ENCODE assay signal across 1 cellular context in genomic region chr12:46535907-46536306, GRCh38.
TF ChIP-seq lines count a peak whose summit lies in the region.

No MANE protein-coding gene starts in this region.

TF ChIP-seq in HepG2, 621 proteins besides CTCF, POLR2A, EP300 and RAD21:
- TF ChIP-seq, protein P1, sequence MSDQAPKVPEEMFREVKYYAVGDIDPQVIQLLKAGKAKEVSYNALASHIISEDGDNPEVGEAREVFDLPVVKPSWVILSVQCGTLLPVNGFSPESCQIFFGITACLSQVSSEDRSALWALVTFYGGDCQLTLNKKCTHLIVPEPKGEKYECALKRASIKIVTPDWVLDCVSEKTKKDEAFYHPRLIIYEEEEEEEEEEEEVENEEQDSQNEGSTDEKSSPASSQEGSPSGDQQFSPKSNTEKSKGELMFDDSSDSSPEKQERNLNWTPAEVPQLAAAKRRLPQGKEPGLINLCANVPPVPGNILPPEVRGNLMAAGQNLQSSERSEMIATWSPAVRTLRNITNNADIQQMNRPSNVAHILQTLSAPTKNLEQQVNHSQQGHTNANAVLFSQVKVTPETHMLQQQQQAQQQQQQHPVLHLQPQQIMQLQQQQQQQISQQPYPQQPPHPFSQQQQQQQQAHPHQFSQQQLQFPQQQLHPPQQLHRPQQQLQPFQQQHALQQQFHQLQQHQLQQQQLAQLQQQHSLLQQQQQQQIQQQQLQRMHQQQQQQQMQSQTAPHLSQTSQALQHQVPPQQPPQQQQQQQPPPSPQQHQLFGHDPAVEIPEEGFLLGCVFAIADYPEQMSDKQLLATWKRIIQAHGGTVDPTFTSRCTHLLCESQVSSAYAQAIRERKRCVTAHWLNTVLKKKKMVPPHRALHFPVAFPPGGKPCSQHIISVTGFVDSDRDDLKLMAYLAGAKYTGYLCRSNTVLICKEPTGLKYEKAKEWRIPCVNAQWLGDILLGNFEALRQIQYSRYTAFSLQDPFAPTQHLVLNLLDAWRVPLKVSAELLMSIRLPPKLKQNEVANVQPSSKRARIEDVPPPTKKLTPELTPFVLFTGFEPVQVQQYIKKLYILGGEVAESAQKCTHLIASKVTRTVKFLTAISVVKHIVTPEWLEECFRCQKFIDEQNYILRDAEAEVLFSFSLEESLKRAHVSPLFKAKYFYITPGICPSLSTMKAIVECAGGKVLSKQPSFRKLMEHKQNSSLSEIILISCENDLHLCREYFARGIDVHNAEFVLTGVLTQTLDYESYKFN (CRISPR knock-in tag; conservative IDR thresholded peaks at IDR 0.05) = 0 out of 2 replicates have a peak, but pooled peaks have one; percentile 16
- TF ChIP-seq MED1 (CRISPR knock-in tag; IDR thresholded peaks at IDR 0.05) (0 out of 2 replicates have a peak, but pooled peaks have one; percentile 29), FOXJ3 (CRISPR knock-in tag; IDR thresholded peaks at IDR 0.05; ENCODE audit: borderline replicate concordance) (no peak), CENPT (CRISPR knock-in tag; IDR thresholded peaks at IDR 0.05; ENCODE audit: low read depth) (no peak), GATAD2A (CRISPR knock-in tag; IDR thresholded peaks at IDR 0.05) (0 out of 2 replicates have a peak, but pooled peaks have one; percentile 24), PRDM4 (CRISPR knock-in tag; IDR thresholded peaks at IDR 0.05; ENCODE audit: borderline replicate concordance) (no peak), POLR2G (IDR thresholded peaks at IDR 0.05; ENCODE audit: low read depth, low read length) (no peak)
- TF ChIP-seq, protein P2, sequence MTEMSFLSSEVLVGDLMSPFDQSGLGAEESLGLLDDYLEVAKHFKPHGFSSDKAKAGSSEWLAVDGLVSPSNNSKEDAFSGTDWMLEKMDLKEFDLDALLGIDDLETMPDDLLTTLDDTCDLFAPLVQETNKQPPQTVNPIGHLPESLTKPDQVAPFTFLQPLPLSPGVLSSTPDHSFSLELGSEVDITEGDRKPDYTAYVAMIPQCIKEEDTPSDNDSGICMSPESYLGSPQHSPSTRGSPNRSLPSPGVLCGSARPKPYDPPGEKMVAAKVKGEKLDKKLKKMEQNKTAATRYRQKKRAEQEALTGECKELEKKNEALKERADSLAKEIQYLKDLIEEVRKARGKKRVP (CRISPR knock-in tag; IDR thresholded peaks at IDR 0.05) = no peak
- TF ChIP-seq, protein P3, sequence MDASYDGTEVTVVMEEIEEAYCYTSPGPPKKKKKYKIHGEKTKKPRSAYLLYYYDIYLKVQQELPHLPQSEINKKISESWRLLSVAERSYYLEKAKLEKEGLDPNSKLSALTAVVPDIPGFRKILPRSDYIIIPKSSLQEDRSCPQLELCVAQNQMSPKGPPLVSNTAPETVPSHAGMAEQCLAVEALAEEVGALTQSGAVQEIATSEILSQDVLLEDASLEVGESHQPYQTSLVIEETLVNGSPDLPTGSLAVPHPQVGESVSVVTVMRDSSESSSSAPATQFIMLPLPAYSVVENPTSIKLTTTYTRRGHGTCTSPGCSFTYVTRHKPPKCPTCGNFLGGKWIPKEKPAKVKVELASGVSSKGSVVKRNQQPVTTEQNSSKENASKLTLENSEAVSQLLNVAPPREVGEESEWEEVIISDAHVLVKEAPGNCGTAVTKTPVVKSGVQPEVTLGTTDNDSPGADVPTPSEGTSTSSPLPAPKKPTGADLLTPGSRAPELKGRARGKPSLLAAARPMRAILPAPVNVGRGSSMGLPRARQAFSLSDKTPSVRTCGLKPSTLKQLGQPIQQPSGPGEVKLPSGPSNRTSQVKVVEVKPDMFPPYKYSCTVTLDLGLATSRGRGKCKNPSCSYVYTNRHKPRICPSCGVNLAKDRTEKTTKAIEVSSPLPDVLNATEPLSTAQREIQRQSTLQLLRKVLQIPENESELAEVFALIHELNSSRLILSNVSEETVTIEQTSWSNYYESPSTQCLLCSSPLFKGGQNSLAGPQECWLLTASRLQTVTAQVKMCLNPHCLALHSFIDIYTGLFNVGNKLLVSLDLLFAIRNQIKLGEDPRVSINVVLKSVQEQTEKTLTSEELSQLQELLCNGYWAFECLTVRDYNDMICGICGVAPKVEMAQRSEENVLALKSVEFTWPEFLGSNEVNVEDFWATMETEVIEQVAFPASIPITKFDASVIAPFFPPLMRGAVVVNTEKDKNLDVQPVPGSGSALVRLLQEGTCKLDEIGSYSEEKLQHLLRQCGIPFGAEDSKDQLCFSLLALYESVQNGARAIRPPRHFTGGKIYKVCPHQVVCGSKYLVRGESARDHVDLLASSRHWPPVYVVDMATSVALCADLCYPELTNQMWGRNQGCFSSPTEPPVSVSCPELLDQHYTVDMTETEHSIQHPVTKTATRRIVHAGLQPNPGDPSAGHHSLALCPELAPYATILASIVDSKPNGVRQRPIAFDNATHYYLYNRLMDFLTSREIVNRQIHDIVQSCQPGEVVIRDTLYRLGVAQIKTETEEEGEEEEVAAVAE (CRISPR knock-in tag; IDR thresholded peaks at IDR 0.05; ENCODE audit: borderline replicate concordance) = no peak
- TF ChIP-seq, protein P4, sequence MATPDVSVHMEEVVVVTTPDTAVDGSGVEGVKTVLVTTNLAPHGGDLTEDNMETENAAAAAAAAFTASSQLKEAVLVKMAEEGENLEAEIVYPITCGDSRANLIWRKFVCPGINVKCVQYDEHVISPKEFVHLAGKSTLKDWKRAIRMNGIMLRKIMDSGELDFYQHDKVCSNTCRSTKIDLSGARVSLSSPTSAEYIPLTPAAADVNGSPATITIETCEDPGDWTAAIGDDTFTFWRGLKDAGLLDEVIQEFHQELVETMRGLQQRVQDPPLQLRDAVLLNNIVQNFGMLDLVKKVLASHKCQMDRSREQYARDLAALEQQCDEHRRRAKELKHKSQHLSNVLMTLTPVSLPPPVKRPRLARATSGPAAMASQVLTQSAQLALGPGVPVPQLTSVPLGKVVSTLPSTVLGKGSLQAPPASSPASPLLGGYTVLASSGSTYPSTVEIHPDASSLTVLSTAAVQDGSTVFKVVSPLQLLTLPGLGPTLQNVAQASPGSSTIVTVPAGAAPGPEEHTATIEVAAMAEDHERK (CRISPR knock-in tag; IDR thresholded peaks at IDR 0.05; ENCODE audit: low read depth) = no peak
